Comparison of ENCODE assay signal across 1 cellular context in genomic region chr12:120115692-120116442, GRCh38.
A peak's percentile ranks its signal among the peaks of the same experiment; 100 is the strongest.
TF ChIP-seq lines count a peak whose summit lies in the region.

No MANE protein-coding gene starts in this region.

TF ChIP-seq in HEK293, 187 proteins besides CTCF, POLR2A, EP300 and RAD21 (continued from another document and continues in another):
- TF ChIP-seq ZNF768 (tag by site-specific recombination; IDR thresholded peaks at IDR 0.05) (no peak), IKZF3 (tag by site-specific recombination; IDR thresholded peaks at IDR 0.05) (no peak), ZNF555 (tag by site-specific recombination; conservative IDR thresholded peaks at IDR 0.05) (no peak), SP7 (tag by site-specific recombination; IDR thresholded peaks at IDR 0.05) (no peak), SCRT1 (tag by site-specific recombination; IDR thresholded peaks at IDR 0.05; ENCODE audit: borderline replicate concordance) (no peak), SETDB1 (IDR thresholded peaks at IDR 0.05; ENCODE audit: insufficient read length, low read length) (no peak), ZNF837 (tag by site-specific recombination; IDR thresholded peaks at IDR 0.05) (no peak), ZNF324 (tag by site-specific recombination; IDR thresholded peaks at IDR 0.05) (0 out of 2 replicates have a peak, but pooled peaks have one; percentile 74), ZNF658 (tag by site-specific recombination; IDR thresholded peaks at IDR 0.05) (no peak), EGR2 (tag by site-specific recombination; IDR thresholded peaks at IDR 0.05; ENCODE audit: low read depth) (no peak), ZNF670 (tag by site-specific recombination; IDR thresholded peaks at IDR 0.05; ENCODE audit: low read depth) (no peak), ZNF350 (tag by site-specific recombination; IDR thresholded peaks at IDR 0.05) (no peak), GLIS2 (tag by site-specific recombination; IDR thresholded peaks at IDR 0.05) (no peak), ZNF335 (tag by site-specific recombination; conservative IDR thresholded peaks at IDR 0.05) (peak; percentile 56), ZNF133 (tag by site-specific recombination; IDR thresholded peaks at IDR 0.05) (no peak), ZNF423 (tag by site-specific recombination; IDR thresholded peaks at IDR 0.05) (no peak), BCL11A (tag by site-specific recombination; IDR thresholded peaks at IDR 0.05; ENCODE audit: low read depth) (no peak), ZNF843 (tag by site-specific recombination; IDR thresholded peaks at IDR 0.05) (no peak), ZNF521 (tag by site-specific recombination; IDR thresholded peaks at IDR 0.05) (no peak), ZNF580 (tag by site-specific recombination; IDR thresholded peaks at IDR 0.05) (peak; percentile 41; the same call in 1 of the 2 replicates), ZNF354C (tag by site-specific recombination; IDR thresholded peaks at IDR 0.05; ENCODE audit: borderline replicate concordance, low read depth) (no peak), ZNF239 (tag by site-specific recombination; IDR thresholded peaks at IDR 0.05) (no peak), ZNF623 (tag by site-specific recombination; IDR thresholded peaks at IDR 0.05) (no peak), ZNF664 (tag by site-specific recombination; IDR thresholded peaks at IDR 0.05) (peak; percentile 92), PRDM1 (tag by site-specific recombination; IDR thresholded peaks at IDR 0.05) (no peak), ZFHX2 (tag by site-specific recombination; conservative IDR thresholded peaks at IDR 0.05) (no peak), HOXC10 (CRISPR knock-in tag; IDR thresholded peaks at IDR 0.05) (no peak), ZBTB44 (tag by site-specific recombination; IDR thresholded peaks at IDR 0.05) (no peak), ZNF10 (tag by site-specific recombination; IDR thresholded peaks at IDR 0.05) (no peak), ZNF600 (tag by site-specific recombination; IDR thresholded peaks at IDR 0.05) (no peak), ZNF473 (tag by site-specific recombination; IDR thresholded peaks at IDR 0.05) (no peak), ZNF777 (tag by site-specific recombination; IDR thresholded peaks at IDR 0.05; ENCODE audit: borderline replicate concordance) (no peak), PRDM4 (tag by site-specific recombination; IDR thresholded peaks at IDR 0.05) (no peak), ZNF248 (tag by site-specific recombination; IDR thresholded peaks at IDR 0.05) (no peak), SCRT2 (tag by site-specific recombination; IDR thresholded peaks at IDR 0.05) (no peak), ZNF26 (tag by site-specific recombination; IDR thresholded peaks at IDR 0.05) (no peak), ZFP3 (tag by site-specific recombination; IDR thresholded peaks at IDR 0.05; ENCODE audit: low read depth) (no peak), ZNF112 (tag by site-specific recombination; IDR thresholded peaks at IDR 0.05) (no peak), ZNF274 (IDR thresholded peaks at IDR 0.05; ENCODE audit: low read length) (no peak), ZNF274 (tag by site-specific recombination; IDR thresholded peaks at IDR 0.05; ENCODE audit: borderline replicate concordance) (no peak), ZNF488 (tag by site-specific recombination; IDR thresholded peaks at IDR 0.05) (no peak), ZNF214 (tag by site-specific recombination; IDR thresholded peaks at IDR 0.05; ENCODE audit: borderline replicate concordance) (no peak), ZNF221 (tag by site-specific recombination; IDR thresholded peaks at IDR 0.05; ENCODE audit: borderline replicate concordance) (no peak), ZNF624 (tag by site-specific recombination; IDR thresholded peaks at IDR 0.05) (no peak), ZNF266 (tag by site-specific recombination; IDR thresholded peaks at IDR 0.05; ENCODE audit: low read depth) (no peak), REPIN1 (tag by site-specific recombination; IDR thresholded peaks at IDR 0.05; ENCODE audit: low read depth) (no peak), ZBTB48 (tag by site-specific recombination; IDR thresholded peaks at IDR 0.05) (no peak), ZNF138 (tag by site-specific recombination; IDR thresholded peaks at IDR 0.05; ENCODE audit: borderline replicate concordance) (no peak), ZNF510 (tag by site-specific recombination; IDR thresholded peaks at IDR 0.05; ENCODE audit: insufficient replicate concordance) (no peak), ZNF302 (tag by site-specific recombination; IDR thresholded peaks at IDR 0.05; ENCODE audit: low read depth) (no peak)
- TF ChIP-seq, protein P1, sequence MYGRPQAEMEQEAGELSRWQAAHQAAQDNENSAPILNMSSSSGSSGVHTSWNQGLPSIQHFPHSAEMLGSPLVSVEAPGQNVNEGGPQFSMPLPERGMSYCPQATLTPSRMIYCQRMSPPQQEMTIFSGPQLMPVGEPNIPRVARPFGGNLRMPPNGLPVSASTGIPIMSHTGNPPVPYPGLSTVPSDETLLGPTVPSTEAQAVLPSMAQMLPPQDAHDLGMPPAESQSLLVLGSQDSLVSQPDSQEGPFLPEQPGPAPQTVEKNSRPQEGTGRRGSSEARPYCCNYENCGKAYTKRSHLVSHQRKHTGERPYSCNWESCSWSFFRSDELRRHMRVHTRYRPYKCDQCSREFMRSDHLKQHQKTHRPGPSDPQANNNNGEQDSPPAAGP (tag by site-specific recombination; IDR thresholded peaks at IDR 0.05), result peak; percentile 38; the same call in 1 of the 2 replicates
- TF ChIP-seq, protein P2, sequence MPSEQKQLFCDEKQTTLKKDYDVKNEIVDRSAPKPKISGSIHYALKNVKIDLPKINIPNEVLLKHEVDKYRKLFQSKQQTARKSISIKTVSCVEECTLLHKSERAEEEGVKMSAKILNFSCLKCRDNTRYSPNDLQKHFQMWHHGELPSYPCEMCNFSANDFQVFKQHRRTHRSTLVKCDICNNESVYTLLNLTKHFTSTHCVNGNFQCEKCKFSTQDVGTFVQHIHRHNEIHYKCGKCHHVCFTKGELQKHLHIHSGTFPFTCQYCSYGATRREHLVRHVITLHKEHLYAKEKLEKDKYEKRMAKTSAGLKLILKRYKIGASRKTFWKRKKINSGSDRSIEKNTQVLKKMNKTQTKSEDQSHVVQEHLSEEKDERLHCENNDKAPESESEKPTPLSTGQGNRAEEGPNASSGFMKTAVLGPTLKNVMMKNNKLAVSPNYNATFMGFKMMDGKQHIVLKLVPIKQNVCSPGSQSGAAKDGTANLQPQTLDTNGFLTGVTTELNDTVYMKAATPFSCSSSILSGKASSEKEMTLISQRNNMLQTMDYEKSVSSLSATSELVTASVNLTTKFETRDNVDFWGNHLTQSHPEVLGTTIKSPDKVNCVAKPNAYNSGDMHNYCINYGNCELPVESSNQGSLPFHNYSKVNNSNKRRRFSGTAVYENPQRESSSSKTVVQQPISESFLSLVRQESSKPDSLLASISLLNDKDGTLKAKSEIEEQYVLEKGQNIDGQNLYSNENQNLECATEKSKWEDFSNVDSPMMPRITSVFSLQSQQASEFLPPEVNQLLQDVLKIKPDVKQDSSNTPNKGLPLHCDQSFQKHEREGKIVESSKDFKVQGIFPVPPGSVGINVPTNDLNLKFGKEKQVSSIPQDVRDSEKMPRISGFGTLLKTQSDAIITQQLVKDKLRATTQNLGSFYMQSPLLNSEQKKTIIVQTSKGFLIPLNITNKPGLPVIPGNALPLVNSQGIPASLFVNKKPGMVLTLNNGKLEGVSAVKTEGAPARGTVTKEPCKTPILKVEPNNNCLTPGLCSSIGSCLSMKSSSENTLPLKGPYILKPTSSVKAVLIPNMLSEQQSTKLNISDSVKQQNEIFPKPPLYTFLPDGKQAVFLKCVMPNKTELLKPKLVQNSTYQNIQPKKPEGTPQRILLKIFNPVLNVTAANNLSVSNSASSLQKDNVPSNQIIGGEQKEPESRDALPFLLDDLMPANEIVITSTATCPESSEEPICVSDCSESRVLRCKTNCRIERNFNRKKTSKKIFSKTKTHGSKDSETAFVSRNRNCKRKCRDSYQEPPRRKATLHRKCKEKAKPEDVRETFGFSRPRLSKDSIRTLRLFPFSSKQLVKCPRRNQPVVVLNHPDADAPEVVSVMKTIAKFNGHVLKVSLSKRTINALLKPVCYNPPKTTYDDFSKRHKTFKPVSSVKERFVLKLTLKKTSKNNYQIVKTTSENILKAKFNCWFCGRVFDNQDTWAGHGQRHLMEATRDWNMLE (tag by site-specific recombination; conservative IDR thresholded peaks at IDR 0.05; ENCODE audit: low read depth), result no peak
- TF ChIP-seq, protein P3, sequence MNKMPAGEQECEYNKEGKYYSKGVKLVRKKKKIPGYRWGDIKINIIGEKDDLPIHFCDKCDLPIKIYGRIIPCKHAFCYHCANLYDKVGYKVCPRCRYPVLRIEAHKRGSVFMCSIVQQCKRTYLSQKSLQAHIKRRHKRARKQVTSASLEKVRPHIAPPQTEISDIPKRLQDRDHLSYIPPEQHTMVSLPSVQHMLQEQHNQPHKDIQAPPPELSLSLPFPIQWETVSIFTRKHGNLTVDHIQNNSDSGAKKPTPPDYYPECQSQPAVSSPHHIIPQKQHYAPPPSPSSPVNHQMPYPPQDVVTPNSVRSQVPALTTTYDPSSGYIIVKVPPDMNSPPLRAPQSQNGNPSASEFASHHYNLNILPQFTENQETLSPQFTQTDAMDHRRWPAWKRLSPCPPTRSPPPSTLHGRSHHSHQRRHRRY (tag by site-specific recombination; IDR thresholded peaks at IDR 0.05), result no peak
- TF ChIP-seq, protein P4, sequence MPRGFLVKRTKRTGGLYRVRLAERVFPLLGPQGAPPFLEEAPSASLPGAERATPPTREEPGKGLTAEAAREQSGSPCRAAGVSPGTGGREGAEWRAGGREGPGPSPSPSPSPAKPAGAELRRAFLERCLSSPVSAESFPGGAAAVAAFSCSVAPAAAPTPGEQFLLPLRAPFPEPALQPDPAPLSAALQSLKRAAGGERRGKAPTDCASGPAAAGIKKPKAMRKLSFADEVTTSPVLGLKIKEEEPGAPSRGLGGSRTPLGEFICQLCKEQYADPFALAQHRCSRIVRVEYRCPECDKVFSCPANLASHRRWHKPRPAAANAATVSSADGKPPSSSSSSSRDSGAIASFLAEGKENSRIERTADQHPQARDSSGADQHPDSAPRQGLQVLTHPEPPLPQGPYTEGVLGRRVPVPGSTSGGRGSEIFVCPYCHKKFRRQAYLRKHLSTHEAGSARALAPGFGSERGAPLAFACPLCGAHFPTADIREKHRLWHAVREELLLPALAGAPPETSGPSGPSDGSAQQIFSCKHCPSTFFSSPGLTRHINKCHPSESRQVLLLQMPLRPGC (tag by site-specific recombination; IDR thresholded peaks at IDR 0.05), result no peak
- TF ChIP-seq, protein P5, sequence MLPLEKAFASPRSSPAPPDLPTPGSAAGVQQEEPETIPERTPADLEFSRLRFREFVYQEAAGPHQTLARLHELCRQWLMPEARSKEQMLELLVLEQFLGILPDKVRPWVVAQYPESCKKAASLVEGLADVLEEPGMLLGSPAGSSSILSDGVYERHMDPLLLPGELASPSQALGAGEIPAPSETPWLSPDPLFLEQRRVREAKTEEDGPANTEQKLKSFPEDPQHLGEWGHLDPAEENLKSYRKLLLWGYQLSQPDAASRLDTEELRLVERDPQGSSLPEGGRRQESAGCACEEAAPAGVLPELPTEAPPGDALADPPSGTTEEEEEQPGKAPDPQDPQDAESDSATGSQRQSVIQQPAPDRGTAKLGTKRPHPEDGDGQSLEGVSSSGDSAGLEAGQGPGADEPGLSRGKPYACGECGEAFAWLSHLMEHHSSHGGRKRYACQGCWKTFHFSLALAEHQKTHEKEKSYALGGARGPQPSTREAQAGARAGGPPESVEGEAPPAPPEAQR (tag by site-specific recombination; IDR thresholded peaks at IDR 0.05), result no peak
